In genomic region chr16:18926189-18926865, GRCh38 we compare ENCODE assay signal across 8 cellular contexts. TPM values are rescaled to one million over a fixed set of nuclear protein-coding genes. Genes with fewer than 3 reads are reported as not detected.
DNase-seq lines count a peak whose midpoint lies in the region; ATAC-seq and TF ChIP-seq lines count a peak whose summit lies in the region.
"Not testable (repeated sequence)": the region's sequence is repeated elsewhere in the genome, so short reads cannot be mapped to it uniquely, and the experiment has no call there.

Gene SMG1 (minus strand): TSS chr16:18926408. CDS start chr16:18926041, 367 bp downstream.

- TF ChIP-seq POLR2A in breast epithelium (IDR thresholded peaks at IDR 0.05), result not testable (repeated sequence)

- CTCF ChIA-PET in AG04450 (lab: Charles Lee), result not testable (repeated sequence)

- peak; percentile 93 for ATAC-seq in GM18907 (IDR thresholded peaks at IDR 0.05; ENCODE audit: unreplicated experiment)
- peak; percentile 88 for ATAC-seq in HG03139 (IDR thresholded peaks at IDR 0.05; ENCODE audit: unreplicated experiment)

- POLR2A ChIA-PET in AG04450 (lab: Yijun Ruan, JAX), result interaction anchor here (1.0 kb wide), 1 partner anchor 125 kb away, joined by 3 read pairs; the partner anchor contains the start of gene ARL6IP1

- peak within 1 kb of the TSS; percentile 70 for H3K4me3 ChIP-seq in AG04450 (ENCODE audit: low read depth, low read length)
- H3K4me3 ChIP-seq in WERI-Rb-1 (ENCODE audit: low read depth, low read length), result peak within 1 kb of the TSS; percentile 73
- H3K4me3 ChIP-seq in breast epithelium, result peak within 1 kb of the TSS; percentile 68 to 81 (median 73)
- peak within 1 kb of the TSS; percentile 67 for H3K4me3 ChIP-seq in iPS-18c (ENCODE audit: insufficient read depth, low read depth, low read length)
- H3K4me3 ChIP-seq in skeletal muscle tissue (ENCODE audit: low read length in 3 of 3), result peak within 1 kb of the TSS; percentile 79 to 84 (median 80)

- H3K9me3 ChIP-seq in AG04450 (ENCODE audit: control insufficient read depth, insufficient read depth, low read length); WERI-Rb-1 (ENCODE audit: severe bottlenecking); breast epithelium; iPS-18c (ENCODE audit: control insufficient read depth, insufficient read depth, low read length); skeletal muscle tissue (ENCODE audit: control insufficient read depth in 3 of 3, low read length in 3 of 3): not testable (repeated sequence)

- peak within 1 kb of the TSS; percentile 84 to 88 (median 84) for H3K9ac ChIP-seq in skeletal muscle tissue (ENCODE audit: low read depth in 1 of 3, low read length in 3 of 3)

- not testable (repeated sequence) for TF ChIP-seq CTCF in AG04450 (IDR thresholded peaks at IDR 0.05; ENCODE audit: low read depth, low read length); WERI-Rb-1 (IDR thresholded peaks at IDR 0.05; ENCODE audit: low read depth, low read length); breast epithelium (IDR thresholded peaks at IDR 0.05)

- DNase-seq in AG04450 (ENCODE audit: low read depth, low spot score) (peak; percentile 80), NCI-H2196 treated with DMSO at 0.1 percent for 48 hours (lab: John Stamatoyannopoulos, UW; ENCODE audit: unreplicated experiment) (peak; percentile 98), WERI-Rb-1 (peak; percentile 95), breast epithelium (ENCODE audit: low spot score in 2 of 2) (peak; percentile 91 to 95)

- not testable (repeated sequence) for H3K4me1 ChIP-seq in breast epithelium
- peaks cover 3 to 13% (median 4%) of the 10 kb centered on the region in 3 donors for H3K4me1 ChIP-seq in skeletal muscle tissue (ENCODE audit: control insufficient read depth in 3 of 3, insufficient read depth in 3 of 3, low read length in 3 of 3)

- intact Hi-C loops in breast epithelium (cut with DNase I; ENCODE audit: low total_unique reads), result not testable (repeated sequence)

- H3K27ac ChIP-seq in AG04450 (ENCODE audit: low read depth, low read length), result peak within 1 kb of the TSS; percentile 87
- peak within 1 kb of the TSS; percentile 81 for H3K27ac ChIP-seq in WERI-Rb-1
- H3K27ac ChIP-seq in breast epithelium, result peak within 1 kb of the TSS; percentile 91 to 94
- peak within 1 kb of the TSS; percentile 92 for H3K27ac ChIP-seq in skeletal muscle tissue (ENCODE audit: low read depth, low read length)

- not testable (repeated sequence) for H3K36me3 ChIP-seq in WERI-Rb-1; breast epithelium; skeletal muscle tissue (ENCODE audit: control insufficient read depth in 3 of 3, insufficient read depth in 3 of 3, low read length in 3 of 3)

- not testable (repeated sequence) for H3K27me3 ChIP-seq in AG04450 (ENCODE audit: control insufficient read depth, insufficient read depth, low read length); WERI-Rb-1 (ENCODE audit: insufficient read depth, low read depth, severe bottlenecking); breast epithelium; skeletal muscle tissue (ENCODE audit: control insufficient read depth in 3 of 3, insufficient read depth in 3 of 3, low read length in 3 of 3)

RNA-seq across cellular contexts. Expression of gene SMG1, which starts in this region (rescaled TPM):
- 30.3 and 38.7 TPM in 2 replicates for polyA plus RNA-seq in AG04450 (2011; rRNA removed)
- polyA minus RNA-seq in AG04450 (2011; rRNA and poly(A)+ RNA removed), result 131 and 163 TPM in 2 replicates
- total RNA-seq in breast epithelium (100 to 1,000 TPM; 107 to 132 (median 110) TPM), skeletal muscle tissue (89.2 TPM)

Comparison
In these comparisons a context has a peak if more than half of its experiments do, and no peak if none do; other contexts are left out.
1. Peak in every context shown above with its lines: DNase-seq, ATAC-seq, H3K4me3 ChIP-seq and H3K27ac ChIP-seq.